Comparison of ENCODE assay signal across 1 cellular context in the genomic region with DNA sequence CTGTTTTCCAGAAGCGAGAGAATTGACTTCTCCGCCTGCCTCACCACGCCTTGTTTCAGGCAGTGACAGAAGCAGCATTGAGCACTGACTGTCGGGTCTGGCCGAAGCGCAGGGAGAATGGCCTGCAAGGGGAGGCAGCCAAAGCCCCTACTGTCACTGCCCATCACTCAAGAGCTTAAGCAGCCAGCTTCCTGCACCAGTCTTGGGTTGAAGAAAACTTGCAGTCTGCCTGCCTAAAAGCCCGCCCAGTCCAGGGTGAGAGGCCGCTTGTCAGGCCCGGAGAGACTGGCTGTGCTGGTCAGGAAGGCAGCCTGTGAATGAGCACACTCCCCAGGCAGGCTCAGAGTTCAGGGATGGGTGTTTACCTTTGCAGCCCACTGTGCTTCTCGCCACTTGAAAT.
TF ChIP-seq lines count a peak whose summit lies in the region.

No MANE protein-coding gene starts in this region.

TF ChIP-seq in GM23338, 12 proteins besides CTCF, POLR2A, EP300 and RAD21 (continued from another document):
- TF ChIP-seq, protein P1, sequence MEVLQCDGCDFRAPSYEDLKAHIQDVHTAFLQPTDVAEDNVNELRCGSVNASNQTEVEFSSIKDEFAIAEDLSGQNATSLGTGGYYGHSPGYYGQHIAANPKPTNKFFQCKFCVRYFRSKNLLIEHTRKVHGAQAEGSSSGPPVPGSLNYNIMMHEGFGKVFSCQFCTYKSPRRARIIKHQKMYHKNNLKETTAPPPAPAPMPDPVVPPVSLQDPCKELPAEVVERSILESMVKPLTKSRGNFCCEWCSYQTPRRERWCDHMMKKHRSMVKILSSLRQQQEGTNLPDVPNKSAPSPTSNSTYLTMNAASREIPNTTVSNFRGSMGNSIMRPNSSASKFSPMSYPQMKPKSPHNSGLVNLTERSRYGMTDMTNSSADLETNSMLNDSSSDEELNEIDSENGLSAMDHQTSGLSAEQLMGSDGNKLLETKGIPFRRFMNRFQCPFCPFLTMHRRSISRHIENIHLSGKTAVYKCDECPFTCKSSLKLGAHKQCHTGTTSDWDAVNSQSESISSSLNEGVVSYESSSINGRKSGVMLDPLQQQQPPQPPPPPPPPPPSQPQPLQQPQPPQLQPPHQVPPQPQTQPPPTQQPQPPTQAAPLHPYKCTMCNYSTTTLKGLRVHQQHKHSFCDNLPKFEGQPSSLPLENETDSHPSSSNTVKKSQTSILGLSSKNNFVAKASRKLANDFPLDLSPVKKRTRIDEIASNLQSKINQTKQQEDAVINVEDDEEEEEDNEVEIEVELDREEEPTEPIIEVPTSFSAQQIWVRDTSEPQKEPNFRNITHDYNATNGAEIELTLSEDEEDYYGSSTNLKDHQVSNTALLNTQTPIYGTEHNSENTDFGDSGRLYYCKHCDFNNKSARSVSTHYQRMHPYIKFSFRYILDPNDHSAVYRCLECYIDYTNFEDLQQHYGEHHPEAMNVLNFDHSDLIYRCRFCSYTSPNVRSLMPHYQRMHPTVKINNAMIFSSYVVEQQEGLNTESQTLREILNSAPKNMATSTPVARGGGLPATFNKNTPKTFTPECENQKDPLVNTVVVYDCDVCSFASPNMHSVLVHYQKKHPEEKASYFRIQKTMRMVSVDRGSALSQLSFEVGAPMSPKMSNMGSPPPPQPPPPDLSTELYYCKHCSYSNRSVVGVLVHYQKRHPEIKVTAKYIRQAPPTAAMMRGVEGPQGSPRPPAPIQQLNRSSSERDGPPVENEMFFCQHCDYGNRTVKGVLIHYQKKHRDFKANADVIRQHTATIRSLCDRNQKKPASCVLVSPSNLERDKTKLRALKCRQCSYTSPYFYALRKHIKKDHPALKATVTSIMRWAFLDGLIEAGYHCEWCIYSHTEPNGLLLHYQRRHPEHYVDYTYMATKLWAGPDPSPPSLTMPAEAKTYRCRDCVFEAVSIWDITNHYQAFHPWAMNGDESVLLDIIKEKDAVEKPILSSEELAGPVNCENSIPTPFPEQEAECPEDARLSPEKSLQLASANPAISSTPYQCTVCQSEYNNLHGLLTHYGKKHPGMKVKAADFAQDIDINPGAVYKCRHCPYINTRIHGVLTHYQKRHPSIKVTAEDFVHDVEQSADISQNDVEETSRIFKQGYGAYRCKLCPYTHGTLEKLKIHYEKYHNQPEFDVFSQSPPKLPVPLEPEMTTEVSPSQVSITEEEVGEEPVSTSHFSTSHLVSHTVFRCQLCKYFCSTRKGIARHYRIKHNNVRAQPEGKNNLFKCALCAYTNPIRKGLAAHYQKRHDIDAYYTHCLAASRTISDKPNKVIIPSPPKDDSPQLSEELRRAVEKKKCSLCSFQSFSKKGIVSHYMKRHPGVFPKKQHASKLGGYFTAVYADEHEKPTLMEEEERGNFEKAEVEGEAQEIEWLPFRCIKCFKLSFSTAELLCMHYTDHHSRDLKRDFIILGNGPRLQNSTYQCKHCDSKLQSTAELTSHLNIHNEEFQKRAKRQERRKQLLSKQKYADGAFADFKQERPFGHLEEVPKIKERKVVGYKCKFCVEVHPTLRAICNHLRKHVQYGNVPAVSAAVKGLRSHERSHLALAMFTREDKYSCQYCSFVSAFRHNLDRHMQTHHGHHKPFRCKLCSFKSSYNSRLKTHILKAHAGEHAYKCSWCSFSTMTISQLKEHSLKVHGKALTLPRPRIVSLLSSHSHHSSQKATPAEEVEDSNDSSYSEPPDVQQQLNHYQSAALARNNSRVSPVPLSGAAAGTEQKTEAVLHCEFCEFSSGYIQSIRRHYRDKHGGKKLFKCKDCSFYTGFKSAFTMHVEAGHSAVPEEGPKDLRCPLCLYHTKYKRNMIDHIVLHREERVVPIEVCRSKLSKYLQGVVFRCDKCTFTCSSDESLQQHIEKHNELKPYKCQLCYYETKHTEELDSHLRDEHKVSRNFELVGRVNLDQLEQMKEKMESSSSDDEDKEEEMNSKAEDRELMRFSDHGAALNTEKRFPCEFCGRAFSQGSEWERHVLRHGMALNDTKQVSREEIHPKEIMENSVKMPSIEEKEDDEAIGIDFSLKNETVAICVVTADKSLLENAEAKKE (CRISPR knock-in tag; IDR thresholded peaks at IDR 0.05), result no peak
- no peak for TF ChIP-seq STAT1 (IDR thresholded peaks at IDR 0.05; ENCODE audit: unreplicated experiment)
- TF ChIP-seq, protein P2, sequence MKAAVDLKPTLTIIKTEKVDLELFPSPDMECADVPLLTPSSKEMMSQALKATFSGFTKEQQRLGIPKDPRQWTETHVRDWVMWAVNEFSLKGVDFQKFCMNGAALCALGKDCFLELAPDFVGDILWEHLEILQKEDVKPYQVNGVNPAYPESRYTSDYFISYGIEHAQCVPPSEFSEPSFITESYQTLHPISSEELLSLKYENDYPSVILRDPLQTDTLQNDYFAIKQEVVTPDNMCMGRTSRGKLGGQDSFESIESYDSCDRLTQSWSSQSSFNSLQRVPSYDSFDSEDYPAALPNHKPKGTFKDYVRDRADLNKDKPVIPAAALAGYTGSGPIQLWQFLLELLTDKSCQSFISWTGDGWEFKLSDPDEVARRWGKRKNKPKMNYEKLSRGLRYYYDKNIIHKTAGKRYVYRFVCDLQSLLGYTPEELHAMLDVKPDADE (IDR thresholded peaks at IDR 0.05), result no peak
